In genomic region chr2:189579585-189579984, GRCh38 we compare ENCODE assay signal across 8 cellular contexts. TPM values are rescaled to one million over a fixed set of nuclear protein-coding genes. Genes with fewer than 3 reads are reported as not detected.
A peak's percentile ranks its signal among the peaks of the same experiment; 100 is the strongest.
DNase-seq lines count a peak whose midpoint lies in the region; ATAC-seq and TF ChIP-seq lines count a peak whose summit lies in the region.

No MANE protein-coding gene starts in this region.

- H3K27ac ChIP-seq in gastrocnemius medialis = peak overlapping the region; percentile 87 to 93 (median 89)

- no peaks in the 10 kb centered on the region for H3K9me3 ChIP-seq in iPS-15b (ENCODE audit: control insufficient read depth, insufficient read depth, low read length)
- H3K9me3 ChIP-seq in gastrocnemius medialis = no peaks in the 10 kb centered on the region

- H3K9ac ChIP-seq in iPS-15b (ENCODE audit: low read depth, low read length) = no peak overlapping the region

- H3K4me1 ChIP-seq in iPS-15b (ENCODE audit: control insufficient read depth, insufficient read depth, low read length) = peaks cover 5% of the 10 kb centered on the region
- H3K4me1 ChIP-seq in gastrocnemius medialis = peaks cover 52 to 56% of the 10 kb centered on the region in 2 donors

- no peaks in the 10 kb centered on the region for H3K36me3 Mint-ChIP-seq in IgD-negative memory B cell
- H3K36me3 Mint-ChIP-seq in activated CD4-positive, alpha-beta memory T cell treated with anti-CD3 and anti-CD28 coated beads, Interleukin-2, amount 10 ng/mL, durations not matched to agents 7 days and 5 days (ENCODE audit: low read depth) = no peaks in the 10 kb centered on the region

- POLR2A ChIA-PET in activated CD4-positive, alpha-beta memory T cell treated with anti-CD3 and anti-CD28 coated beads, Interleukin-2, amount 10 ng/mL, durations not matched to agents 7 days and 5 days (lab: Charles Lee) = interaction anchor here (0.6 to 1.8 kb wide), 2 partner anchors 139 to 306 kb away, joined by 3 to 12 read pairs; partner anchors contain the start of gene WDR75

- H3K9me3 Mint-ChIP-seq in IgD-negative memory B cell = no peaks in the 10 kb centered on the region
- no peaks in the 10 kb centered on the region for H3K9me3 Mint-ChIP-seq in activated CD4-positive, alpha-beta memory T cell treated with anti-CD3 and anti-CD28 coated beads, Interleukin-2, amount 10 ng/mL, durations not matched to agents 7 days and 5 days

- H3K27me3 ChIP-seq in iPS-15b (ENCODE audit: control insufficient read depth, insufficient read depth, low read length) = peaks cover 93% of the 10 kb centered on the region
- no peaks in the 10 kb centered on the region for H3K27me3 ChIP-seq in gastrocnemius medialis

- no peak for DNase-seq in activated CD4-positive, alpha-beta memory T cell treated with anti-CD3 and anti-CD28 coated beads, Interleukin-2, amount 10 ng/mL, durations not matched to agents 7 days and 5 days
- DNase-seq in gastrocnemius medialis (no peak), DMS 273 treated with DMSO at 0.1 percent for 48 hours (lab: John Stamatoyannopoulos, UW) (no peak), COR-L47 (lab: John Stamatoyannopoulos, UW) (no peak)
- no peak for DNase-seq in activated CD8-positive, alpha-beta memory T cell treated with anti-CD3 and anti-CD28 coated beads, Interleukin-2, amount 50 U/mL, for 4 hours

- H3K4me3 Mint-ChIP-seq in IgD-negative memory B cell = peak overlapping the region in 3 of 4 donors; percentile 9 to 38 (median 10)
- H3K4me3 Mint-ChIP-seq in activated CD4-positive, alpha-beta memory T cell treated with anti-CD3 and anti-CD28 coated beads, Interleukin-2, amount 10 ng/mL, durations not matched to agents 7 days and 5 days = peak overlapping the region; percentile 56

- no peak for TF ChIP-seq POLR2A in gastrocnemius medialis (IDR thresholded peaks at IDR 0.05)

- peak overlapping the region; percentile 58 for H3K4me3 ChIP-seq in iPS-15b (ENCODE audit: low read depth, low read length)
- peak overlapping the region; percentile 66 to 93 (median 79) for H3K4me3 ChIP-seq in gastrocnemius medialis

- in situ Hi-C loops in gastrocnemius medialis (cut with MboI; ENCODE audit: low sequenced_read_pairs in 4 of 4) = no loop called here

- H3K36me3 ChIP-seq in iPS-15b (ENCODE audit: control insufficient read depth, insufficient read depth, low read length) (no peaks in the 10 kb centered on the region), gastrocnemius medialis (no peaks in the 10 kb centered on the region)

- peak in 1 of 2 donors; percentile 70 for ATAC-seq in gastrocnemius medialis
- no peak for ATAC-seq in HG02571 (IDR thresholded peaks at IDR 0.05; ENCODE audit: unreplicated experiment)

- TF ChIP-seq CTCF in gastrocnemius medialis (IDR thresholded peaks at IDR 0.05 in 4 of 5, conservative IDR thresholded peaks at IDR 0.05 in 1 of 5) = no peak

- no peak overlapping the region for H3K27ac Mint-ChIP-seq in IgD-negative memory B cell
- no peak overlapping the region for H3K27ac Mint-ChIP-seq in activated CD4-positive, alpha-beta memory T cell treated with anti-CD3 and anti-CD28 coated beads, Interleukin-2, amount 10 ng/mL, durations not matched to agents 7 days and 5 days

- CTCF ChIA-PET in activated CD4-positive, alpha-beta memory T cell treated with anti-CD3 and anti-CD28 coated beads, Interleukin-2, amount 10 ng/mL, durations not matched to agents 7 days and 5 days (lab: Charles Lee) = interaction anchor here (1.5 to 2.0 kb wide), 3 partner anchors 15 to 80 kb away, joined by 4 to 6 read pairs (median 4); no protein-coding TSS in a partner anchor

- peaks cover 9 to 18% (median 9%) of the 10 kb centered on the region in 3 donors for H3K4me1 Mint-ChIP-seq in IgD-negative memory B cell
- peaks cover 35% of the 10 kb centered on the region for H3K4me1 Mint-ChIP-seq in activated CD4-positive, alpha-beta memory T cell treated with anti-CD3 and anti-CD28 coated beads, Interleukin-2, amount 10 ng/mL, durations not matched to agents 7 days and 5 days

- H3K27me3 Mint-ChIP-seq in IgD-negative memory B cell = peaks cover 41% of the 10 kb centered on the region
- peaks cover 34% of the 10 kb centered on the region for H3K27me3 Mint-ChIP-seq in activated CD4-positive, alpha-beta memory T cell treated with anti-CD3 and anti-CD28 coated beads, Interleukin-2, amount 10 ng/mL, durations not matched to agents 7 days and 5 days

- intact Hi-C loops in gastrocnemius medialis (cut with DNase I; ENCODE audit: low total_unique reads) = loop anchor here (2.0 kb wide), 1 partner anchor 197 kb away; no protein-coding TSS in a partner anchor

RNA-seq across cellular contexts. Expression of gene SLC40A1, which starts 1.0 kb away (rescaled TPM):
- polyA plus RNA-seq in IgD-negative memory B cell = 2.3 TPM
- 1 to 10 TPM; 4.4 to 6.0 TPM for total RNA-seq in activated CD4-positive, alpha-beta memory T cell treated with anti-CD3 and anti-CD28 coated beads, Interleukin-2, amount 10 ng/mL, durations not matched to agents 7 days and 5 days
- 10 to 100 TPM; 24.8 to 81.8 (median 37.4) TPM for total RNA-seq in gastrocnemius medialis
